In the genomic region with DNA sequence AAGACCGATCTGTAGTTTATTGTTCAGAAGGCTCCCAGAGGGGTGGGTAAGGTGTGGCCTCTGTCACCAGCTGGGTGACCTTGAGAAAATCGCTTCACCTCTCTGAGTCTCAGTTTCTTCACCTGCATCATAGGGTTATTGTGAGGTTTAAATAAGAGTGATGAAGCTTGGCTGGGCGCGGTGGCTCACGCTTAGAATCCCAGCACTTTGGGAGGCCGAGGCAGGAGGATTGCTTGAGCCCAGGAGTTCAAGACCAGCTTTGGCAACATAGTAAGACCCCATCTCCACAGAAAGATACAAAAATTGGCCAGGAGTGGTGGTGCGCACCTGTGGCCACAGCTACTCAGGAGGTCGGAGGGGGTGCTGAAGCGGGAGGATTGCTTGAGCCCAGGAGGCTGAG, we compare ENCODE assay signal across 32 cellular contexts. TPM values are rescaled to one million over a fixed set of nuclear protein-coding genes. Genes with fewer than 3 reads are reported as not detected.
"Had no signal": no experiment of that assay in that cellular context is flagged by ENCODE, and none has a peak within 500 bp of the region (broad histone marks: within the 10 kb centered on the region; RNA-seq: fewer than 3 reads in every experiment).

No MANE protein-coding gene starts in this region.

- H3K4me1 ChIP-seq: ascending aorta, SJCRH30 had no signal

- H3K36me3 Mint-ChIP-seq: activated naive CD4-positive, alpha-beta T cell treated with anti-CD3 and anti-CD28 coated beads, Interleukin-2, amount 50 U/mL, for 24 hours; activated naive CD8-positive, alpha-beta T cell treated with anti-CD3 and anti-CD28 coated beads, Interleukin-2, amount 10 ng/mL, durations not matched to agents 7 days and 5 days; WTC11 had no signal

- H3K9me3 ChIP-seq: ascending aorta, SJCRH30 had no signal

- H3K27ac ChIP-seq: ascending aorta, KMS-11, SJCRH30, SK-N-MC had no signal

- H3K4me3 Mint-ChIP-seq: activated CD4-positive, alpha-beta T cell treated with anti-CD3 and anti-CD28 coated beads for 36 hours; activated CD4-positive, alpha-beta T cell treated with anti-CD3 and anti-CD28 coated beads, Interleukin-2, amount 10 ng/mL, durations not matched to agents 7 days and 5 days; activated CD8-positive, alpha-beta T cell treated with anti-CD3 and anti-CD28 coated beads, Interleukin-2, amount 10 ng/mL, durations not matched to agents 7 days and 5 days; activated naive CD4-positive, alpha-beta T cell treated with anti-CD3 and anti-CD28 coated beads, Interleukin-2, amount 50 U/mL, for 24 hours; activated naive CD8-positive, alpha-beta T cell treated with anti-CD3 and anti-CD28 coated beads, Interleukin-2, amount 10 ng/mL, durations not matched to agents 7 days and 5 days; activated T-cell treated with anti-CD3 and anti-CD28 coated beads, Interleukin-2, amount 50 U/mL, for 24 hours; T-helper 1 cell treated with Interleukin-12 subunit alpha and Interleukin-12 subunit beta and Interleukin-4 antibody, amounts not matched to agents 30 μg/mL and 1 μg/mL, for 36 hours; T-helper 2 cell treated with Interferon-gamma antibody and Interleukin-4, amounts not matched to agents 5 μg/mL and 100 μg/mL, for 36 hours; WTC11 had no signal

- ATAC-seq: activated CD4-positive, alpha-beta T cell treated with anti-CD3 and anti-CD28 coated beads for 36 hours; activated CD4-positive, CD25-positive, alpha-beta regulatory T cell treated with anti-CD3 and anti-CD28 coated beads, Interleukin-2, amount 50 U/mL, for 24 hours; activated CD8-positive, alpha-beta T cell treated with anti-CD3 and anti-CD28 coated beads, Interleukin-2, amount 10 ng/mL, durations not matched to agents 7 days and 5 days; WTC11 had no signal

- H3K4me2 ChIP-seq: KMS-11 had no signal

- H3K27me3 Mint-ChIP-seq: activated CD4-positive, alpha-beta T cell treated with anti-CD3 and anti-CD28 coated beads for 36 hours; activated CD4-positive, alpha-beta T cell treated with anti-CD3 and anti-CD28 coated beads, Interleukin-2, amount 10 ng/mL, durations not matched to agents 7 days and 5 days; activated naive CD8-positive, alpha-beta T cell treated with anti-CD3 and anti-CD28 coated beads, Interleukin-2, amount 10 ng/mL, durations not matched to agents 7 days and 5 days had no signal

- H3K36me3 ChIP-seq: ascending aorta, SJCRH30 had no signal

- DNase-seq: activated CD4-positive, alpha-beta T cell treated with anti-CD3 and anti-CD28 coated beads for 36 hours; activated CD4-positive, alpha-beta T cell treated with anti-CD3 and anti-CD28 coated beads, Interleukin-2, amount 10 ng/mL, durations not matched to agents 7 days and 5 days; activated CD4-positive, alpha-beta T cell treated with anti-CD3 and anti-CD28 coated beads, Interleukin-2, amount 50 U/mL, for 48 hours; activated CD8-positive, alpha-beta T cell treated with anti-CD3 and anti-CD28 coated beads, Interleukin-2, amount 10 ng/mL, durations not matched to agents 7 days and 5 days; activated gamma-delta T cell; activated naive CD4-positive, alpha-beta T cell treated with Interleukin-2 at 50 U/mL for 16 hours; activated naive CD8-positive, alpha-beta T cell treated with anti-CD3 and anti-CD28 coated beads, Interleukin-2, amount 10 ng/mL, durations not matched to agents 7 days and 5 days; amygdala; caudate nucleus; MM.1S; MV-4-11; NCI-H1092; NCI-H1436 treated with DMSO at 0.1 percent for 48 hours; NCI-H1694 treated with DMSO at 0.1 percent for 48 hours; NCI-H2029; NCI-H510A; NCI-H526; NCI-H748 treated with DMSO at 0.1 percent for 48 hours; NK-92 treated with Interleukin-12 subunit alpha and Interleukin-12 subunit beta, amount 100 ng/mL, for 24 hours; OCI-M1; SHP77; SJCRH30 had no signal

- H3K27ac Mint-ChIP-seq: activated CD4-positive, alpha-beta T cell treated with anti-CD3 and anti-CD28 coated beads for 36 hours; activated CD4-positive, alpha-beta T cell treated with anti-CD3 and anti-CD28 coated beads, Interleukin-2, amount 10 ng/mL, durations not matched to agents 7 days and 5 days; activated CD8-positive, alpha-beta T cell treated with anti-CD3 and anti-CD28 coated beads, Interleukin-2, amount 10 ng/mL, durations not matched to agents 7 days and 5 days; activated naive CD4-positive, alpha-beta T cell treated with anti-CD3 and anti-CD28 coated beads, Interleukin-2, amount 50 U/mL, for 24 hours; activated naive CD8-positive, alpha-beta T cell treated with anti-CD3 and anti-CD28 coated beads, Interleukin-2, amount 10 ng/mL, durations not matched to agents 7 days and 5 days; activated T-cell treated with anti-CD3 and anti-CD28 coated beads, Interleukin-2, amount 50 U/mL, for 24 hours; activated T-helper 2 cell treated with anti-CD3 and anti-CD28 coated beads, Interferon-gamma antibody, Interleukin-2, Interleukin-4, amounts not matched to agents 10 μg/mL and 5 μg/mL and 100 μg/mL, durations not matched to agents 14 hours and 24 hours and 36 hours; T-helper 1 cell treated with Interleukin-12 subunit alpha and Interleukin-12 subunit beta and Interleukin-4 antibody, amounts not matched to agents 30 μg/mL and 1 μg/mL, for 36 hours; T-helper 2 cell treated with Interferon-gamma antibody and Interleukin-4, amounts not matched to agents 5 μg/mL and 100 μg/mL, for 36 hours; WTC11 had no signal

- H3K27me3 ChIP-seq: ascending aorta had no signal

- H3K9ac ChIP-seq: KMS-11 had no signal

- H3K9me3 Mint-ChIP-seq: activated CD4-positive, alpha-beta T cell treated with anti-CD3 and anti-CD28 coated beads, Interleukin-2, amount 10 ng/mL, durations not matched to agents 7 days and 5 days; activated naive CD4-positive, alpha-beta T cell treated with anti-CD3 and anti-CD28 coated beads, Interleukin-2, amount 50 U/mL, for 24 hours; activated naive CD8-positive, alpha-beta T cell treated with anti-CD3 and anti-CD28 coated beads, Interleukin-2, amount 10 ng/mL, durations not matched to agents 7 days and 5 days; activated T-cell treated with anti-CD3 and anti-CD28 coated beads, Interleukin-2, amount 50 U/mL, for 24 hours; activated T-helper 2 cell treated with anti-CD3 and anti-CD28 coated beads, Interferon-gamma antibody, Interleukin-2, Interleukin-4, amounts not matched to agents 10 μg/mL and 5 μg/mL and 100 μg/mL, durations not matched to agents 14 hours and 24 hours and 36 hours; T-helper 1 cell treated with Interleukin-12 subunit alpha and Interleukin-12 subunit beta and Interleukin-4 antibody, amounts not matched to agents 30 μg/mL and 1 μg/mL, for 36 hours; T-helper 2 cell treated with Interferon-gamma antibody and Interleukin-4, amounts not matched to agents 5 μg/mL and 100 μg/mL, for 36 hours; WTC11 had no signal

- H3K4me3 ChIP-seq: ascending aorta, SJCRH30, SK-N-MC had no signal

- H3K4me1 Mint-ChIP-seq: activated CD4-positive, alpha-beta T cell treated with anti-CD3 and anti-CD28 coated beads for 36 hours; activated CD4-positive, alpha-beta T cell treated with anti-CD3 and anti-CD28 coated beads, Interleukin-2, amount 10 ng/mL, durations not matched to agents 7 days and 5 days; activated naive CD4-positive, alpha-beta T cell treated with anti-CD3 and anti-CD28 coated beads, Interleukin-2, amount 50 U/mL, for 24 hours; activated naive CD8-positive, alpha-beta T cell treated with anti-CD3 and anti-CD28 coated beads, Interleukin-2, amount 10 ng/mL, durations not matched to agents 7 days and 5 days had no signal

RNA-seq across cellular contexts. Expression of a gene that starts 36.0 kb away (rescaled TPM):
- total RNA-seq: activated CD4-positive, alpha-beta T cell treated with anti-CD3 and anti-CD28 coated beads for 36 hours; activated CD4-positive, alpha-beta T cell treated with anti-CD3 and anti-CD28 coated beads, Interleukin-2, amount 10 ng/mL, durations not matched to agents 7 days and 5 days; activated naive CD8-positive, alpha-beta T cell treated with anti-CD3 and anti-CD28 coated beads, Interleukin-2, amount 10 ng/mL, durations not matched to agents 7 days and 5 days had no signal
